1 cellular context compared by ENCODE assay signal in genomic region chr18:8341481-8342230, GRCh38.
TF ChIP-seq lines count a peak whose summit lies in the region.

No MANE protein-coding gene starts in this region.

TF ChIP-seq in HepG2, 621 proteins besides CTCF, POLR2A, EP300 and RAD21 (continued from another document and continues in another):
- TF ChIP-seq, protein P1, sequence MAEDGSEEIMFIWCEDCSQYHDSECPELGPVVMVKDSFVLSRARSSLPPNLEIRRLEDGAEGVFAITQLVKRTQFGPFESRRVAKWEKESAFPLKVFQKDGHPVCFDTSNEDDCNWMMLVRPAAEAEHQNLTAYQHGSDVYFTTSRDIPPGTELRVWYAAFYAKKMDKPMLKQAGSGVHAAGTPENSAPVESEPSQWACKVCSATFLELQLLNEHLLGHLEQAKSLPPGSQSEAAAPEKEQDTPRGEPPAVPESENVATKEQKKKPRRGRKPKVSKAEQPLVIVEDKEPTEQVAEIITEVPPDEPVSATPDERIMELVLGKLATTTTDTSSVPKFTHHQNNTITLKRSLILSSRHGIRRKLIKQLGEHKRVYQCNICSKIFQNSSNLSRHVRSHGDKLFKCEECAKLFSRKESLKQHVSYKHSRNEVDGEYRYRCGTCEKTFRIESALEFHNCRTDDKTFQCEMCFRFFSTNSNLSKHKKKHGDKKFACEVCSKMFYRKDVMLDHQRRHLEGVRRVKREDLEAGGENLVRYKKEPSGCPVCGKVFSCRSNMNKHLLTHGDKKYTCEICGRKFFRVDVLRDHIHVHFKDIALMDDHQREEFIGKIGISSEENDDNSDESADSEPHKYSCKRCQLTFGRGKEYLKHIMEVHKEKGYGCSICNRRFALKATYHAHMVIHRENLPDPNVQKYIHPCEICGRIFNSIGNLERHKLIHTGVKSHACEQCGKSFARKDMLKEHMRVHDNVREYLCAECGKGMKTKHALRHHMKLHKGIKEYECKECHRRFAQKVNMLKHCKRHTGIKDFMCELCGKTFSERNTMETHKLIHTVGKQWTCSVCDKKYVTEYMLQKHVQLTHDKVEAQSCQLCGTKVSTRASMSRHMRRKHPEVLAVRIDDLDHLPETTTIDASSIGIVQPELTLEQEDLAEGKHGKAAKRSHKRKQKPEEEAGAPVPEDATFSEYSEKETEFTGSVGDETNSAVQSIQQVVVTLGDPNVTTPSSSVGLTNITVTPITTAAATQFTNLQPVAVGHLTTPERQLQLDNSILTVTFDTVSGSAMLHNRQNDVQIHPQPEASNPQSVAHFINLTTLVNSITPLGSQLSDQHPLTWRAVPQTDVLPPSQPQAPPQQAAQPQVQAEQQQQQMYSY (CRISPR knock-in tag; IDR thresholded peaks at IDR 0.05), result no peak
- no peak for TF ChIP-seq POLR2G (IDR thresholded peaks at IDR 0.05; ENCODE audit: low read depth, low read length)
- TF ChIP-seq IKZF4 (CRISPR knock-in tag; IDR thresholded peaks at IDR 0.05; ENCODE audit: borderline replicate concordance, low read depth, not compliant biosample characterization), result no peak
- TF ChIP-seq TBP (CRISPR knock-in tag; IDR thresholded peaks at IDR 0.05), result no peak
- no peak for TF ChIP-seq ZNF567 (CRISPR knock-in tag; IDR thresholded peaks at IDR 0.05; ENCODE audit: borderline replicate concordance)
- no peak for TF ChIP-seq GMEB2 (CRISPR knock-in tag; IDR thresholded peaks at IDR 0.05; ENCODE audit: low read depth)
- TF ChIP-seq, protein P2, sequence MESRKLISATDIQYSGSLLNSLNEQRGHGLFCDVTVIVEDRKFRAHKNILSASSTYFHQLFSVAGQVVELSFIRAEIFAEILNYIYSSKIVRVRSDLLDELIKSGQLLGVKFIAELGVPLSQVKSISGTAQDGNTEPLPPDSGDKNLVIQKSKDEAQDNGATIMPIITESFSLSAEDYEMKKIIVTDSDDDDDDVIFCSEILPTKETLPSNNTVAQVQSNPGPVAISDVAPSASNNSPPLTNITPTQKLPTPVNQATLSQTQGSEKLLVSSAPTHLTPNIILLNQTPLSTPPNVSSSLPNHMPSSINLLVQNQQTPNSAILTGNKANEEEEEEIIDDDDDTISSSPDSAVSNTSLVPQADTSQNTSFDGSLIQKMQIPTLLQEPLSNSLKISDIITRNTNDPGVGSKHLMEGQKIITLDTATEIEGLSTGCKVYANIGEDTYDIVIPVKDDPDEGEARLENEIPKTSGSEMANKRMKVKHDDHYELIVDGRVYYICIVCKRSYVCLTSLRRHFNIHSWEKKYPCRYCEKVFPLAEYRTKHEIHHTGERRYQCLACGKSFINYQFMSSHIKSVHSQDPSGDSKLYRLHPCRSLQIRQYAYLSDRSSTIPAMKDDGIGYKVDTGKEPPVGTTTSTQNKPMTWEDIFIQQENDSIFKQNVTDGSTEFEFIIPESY (CRISPR knock-in tag; IDR thresholded peaks at IDR 0.05), result 0 out of 2 replicates have a peak, but pooled peaks have one; percentile 7
- TF ChIP-seq HHEX (CRISPR knock-in tag; IDR thresholded peaks at IDR 0.05), result peak; percentile 67; the same call in 1 of the 2 replicates
- TF ChIP-seq, protein P3, sequence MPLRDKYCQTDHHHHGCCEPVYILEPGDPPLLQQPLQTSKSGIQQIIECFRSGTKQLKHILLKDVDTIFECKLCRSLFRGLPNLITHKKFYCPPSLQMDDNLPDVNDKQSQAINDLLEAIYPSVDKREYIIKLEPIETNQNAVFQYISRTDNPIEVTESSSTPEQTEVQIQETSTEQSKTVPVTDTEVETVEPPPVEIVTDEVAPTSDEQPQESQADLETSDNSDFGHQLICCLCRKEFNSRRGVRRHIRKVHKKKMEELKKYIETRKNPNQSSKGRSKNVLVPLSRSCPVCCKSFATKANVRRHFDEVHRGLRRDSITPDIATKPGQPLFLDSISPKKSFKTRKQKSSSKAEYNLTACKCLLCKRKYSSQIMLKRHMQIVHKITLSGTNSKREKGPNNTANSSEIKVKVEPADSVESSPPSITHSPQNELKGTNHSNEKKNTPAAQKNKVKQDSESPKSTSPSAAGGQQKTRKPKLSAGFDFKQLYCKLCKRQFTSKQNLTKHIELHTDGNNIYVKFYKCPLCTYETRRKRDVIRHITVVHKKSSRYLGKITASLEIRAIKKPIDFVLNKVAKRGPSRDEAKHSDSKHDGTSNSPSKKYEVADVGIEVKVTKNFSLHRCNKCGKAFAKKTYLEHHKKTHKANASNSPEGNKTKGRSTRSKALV (CRISPR knock-in tag; IDR thresholded peaks at IDR 0.05), result no peak
- TF ChIP-seq ZNF563 (CRISPR knock-in tag; IDR thresholded peaks at IDR 0.05), result no peak
- TF ChIP-seq ZNF709 (CRISPR knock-in tag; IDR thresholded peaks at IDR 0.05), result no peak
- TF ChIP-seq ZNF431 (CRISPR knock-in tag; IDR thresholded peaks at IDR 0.05; ENCODE audit: borderline replicate concordance, low read depth), result 0 out of 2 replicates have a peak, but pooled peaks have one; percentile 26
- peak; percentile 92 for TF ChIP-seq ZNF609 (CRISPR knock-in tag; IDR thresholded peaks at IDR 0.05; ENCODE audit: borderline replicate concordance)
- no peak for TF ChIP-seq ZNF775 (CRISPR knock-in tag; IDR thresholded peaks at IDR 0.05; ENCODE audit: borderline replicate concordance)
- TF ChIP-seq ZNF816 (CRISPR knock-in tag; IDR thresholded peaks at IDR 0.05; ENCODE audit: borderline replicate concordance), result no peak
- TF ChIP-seq JUND (CRISPR knock-in tag; IDR thresholded peaks at IDR 0.05), result peak; percentile 90
- TF ChIP-seq DBP (CRISPR knock-in tag; IDR thresholded peaks at IDR 0.05; ENCODE audit: not compliant biosample characterization), result no peak
- no peak for TF ChIP-seq ZNF234 (CRISPR knock-in tag; conservative IDR thresholded peaks at IDR 0.05)
- TF ChIP-seq, protein P4, sequence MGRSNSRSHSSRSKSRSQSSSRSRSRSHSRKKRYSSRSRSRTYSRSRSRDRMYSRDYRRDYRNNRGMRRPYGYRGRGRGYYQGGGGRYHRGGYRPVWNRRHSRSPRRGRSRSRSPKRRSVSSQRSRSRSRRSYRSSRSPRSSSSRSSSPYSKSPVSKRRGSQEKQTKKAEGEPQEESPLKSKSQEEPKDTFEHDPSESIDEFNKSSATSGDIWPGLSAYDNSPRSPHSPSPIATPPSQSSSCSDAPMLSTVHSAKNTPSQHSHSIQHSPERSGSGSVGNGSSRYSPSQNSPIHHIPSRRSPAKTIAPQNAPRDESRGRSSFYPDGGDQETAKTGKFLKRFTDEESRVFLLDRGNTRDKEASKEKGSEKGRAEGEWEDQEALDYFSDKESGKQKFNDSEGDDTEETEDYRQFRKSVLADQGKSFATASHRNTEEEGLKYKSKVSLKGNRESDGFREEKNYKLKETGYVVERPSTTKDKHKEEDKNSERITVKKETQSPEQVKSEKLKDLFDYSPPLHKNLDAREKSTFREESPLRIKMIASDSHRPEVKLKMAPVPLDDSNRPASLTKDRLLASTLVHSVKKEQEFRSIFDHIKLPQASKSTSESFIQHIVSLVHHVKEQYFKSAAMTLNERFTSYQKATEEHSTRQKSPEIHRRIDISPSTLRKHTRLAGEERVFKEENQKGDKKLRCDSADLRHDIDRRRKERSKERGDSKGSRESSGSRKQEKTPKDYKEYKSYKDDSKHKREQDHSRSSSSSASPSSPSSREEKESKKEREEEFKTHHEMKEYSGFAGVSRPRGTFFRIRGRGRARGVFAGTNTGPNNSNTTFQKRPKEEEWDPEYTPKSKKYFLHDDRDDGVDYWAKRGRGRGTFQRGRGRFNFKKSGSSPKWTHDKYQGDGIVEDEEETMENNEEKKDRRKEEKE (IDR thresholded peaks at IDR 0.05), result no peak
- TF ChIP-seq DMAP1 (CRISPR knock-in tag; IDR thresholded peaks at IDR 0.05), result peak; percentile 76
- no peak for TF ChIP-seq NFE2L1 (CRISPR knock-in tag; IDR thresholded peaks at IDR 0.05; ENCODE audit: borderline replicate concordance)
- TF ChIP-seq, protein P5, sequence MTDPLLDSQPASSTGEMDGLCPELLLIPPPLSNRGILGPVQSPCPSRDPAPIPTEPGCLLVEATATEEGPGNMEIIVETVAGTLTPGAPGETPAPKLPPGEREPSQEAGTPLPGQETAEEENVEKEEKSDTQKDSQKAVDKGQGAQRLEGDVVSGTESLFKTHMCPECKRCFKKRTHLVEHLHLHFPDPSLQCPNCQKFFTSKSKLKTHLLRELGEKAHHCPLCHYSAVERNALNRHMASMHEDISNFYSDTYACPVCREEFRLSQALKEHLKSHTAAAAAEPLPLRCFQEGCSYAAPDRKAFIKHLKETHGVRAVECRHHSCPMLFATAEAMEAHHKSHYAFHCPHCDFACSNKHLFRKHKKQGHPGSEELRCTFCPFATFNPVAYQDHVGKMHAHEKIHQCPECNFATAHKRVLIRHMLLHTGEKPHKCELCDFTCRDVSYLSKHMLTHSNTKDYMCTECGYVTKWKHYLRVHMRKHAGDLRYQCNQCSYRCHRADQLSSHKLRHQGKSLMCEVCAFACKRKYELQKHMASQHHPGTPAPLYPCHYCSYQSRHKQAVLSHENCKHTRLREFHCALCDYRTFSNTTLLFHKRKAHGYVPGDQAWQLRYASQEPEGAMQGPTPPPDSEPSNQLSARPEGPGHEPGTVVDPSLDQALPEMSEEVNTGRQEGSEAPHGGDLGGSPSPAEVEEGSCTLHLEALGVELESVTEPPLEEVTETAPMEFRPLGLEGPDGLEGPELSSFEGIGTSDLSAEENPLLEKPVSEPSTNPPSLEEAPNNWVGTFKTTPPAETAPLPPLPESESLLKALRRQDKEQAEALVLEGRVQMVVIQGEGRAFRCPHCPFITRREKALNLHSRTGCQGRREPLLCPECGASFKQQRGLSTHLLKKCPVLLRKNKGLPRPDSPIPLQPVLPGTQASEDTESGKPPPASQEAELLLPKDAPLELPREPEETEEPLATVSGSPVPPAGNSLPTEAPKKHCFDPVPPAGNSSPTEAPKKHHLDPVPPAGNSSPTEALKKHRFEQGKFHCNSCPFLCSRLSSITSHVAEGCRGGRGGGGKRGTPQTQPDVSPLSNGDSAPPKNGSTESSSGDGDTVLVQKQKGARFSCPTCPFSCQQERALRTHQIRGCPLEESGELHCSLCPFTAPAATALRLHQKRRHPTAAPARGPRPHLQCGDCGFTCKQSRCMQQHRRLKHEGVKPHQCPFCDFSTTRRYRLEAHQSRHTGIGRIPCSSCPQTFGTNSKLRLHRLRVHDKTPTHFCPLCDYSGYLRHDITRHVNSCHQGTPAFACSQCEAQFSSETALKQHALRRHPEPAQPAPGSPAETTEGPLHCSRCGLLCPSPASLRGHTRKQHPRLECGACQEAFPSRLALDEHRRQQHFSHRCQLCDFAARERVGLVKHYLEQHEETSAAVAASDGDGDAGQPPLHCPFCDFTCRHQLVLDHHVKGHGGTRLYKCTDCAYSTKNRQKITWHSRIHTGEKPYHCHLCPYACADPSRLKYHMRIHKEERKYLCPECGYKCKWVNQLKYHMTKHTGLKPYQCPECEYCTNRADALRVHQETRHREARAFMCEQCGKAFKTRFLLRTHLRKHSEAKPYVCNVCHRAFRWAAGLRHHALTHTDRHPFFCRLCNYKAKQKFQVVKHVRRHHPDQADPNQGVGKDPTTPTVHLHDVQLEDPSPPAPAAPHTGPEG (CRISPR knock-in tag; IDR thresholded peaks at IDR 0.05), result no peak
- no peak for TF ChIP-seq MTA1 (CRISPR knock-in tag; IDR thresholded peaks at IDR 0.05; ENCODE audit: borderline replicate concordance)
